Comparison of ENCODE assay signal across 14 cellular contexts in the genomic region with DNA sequence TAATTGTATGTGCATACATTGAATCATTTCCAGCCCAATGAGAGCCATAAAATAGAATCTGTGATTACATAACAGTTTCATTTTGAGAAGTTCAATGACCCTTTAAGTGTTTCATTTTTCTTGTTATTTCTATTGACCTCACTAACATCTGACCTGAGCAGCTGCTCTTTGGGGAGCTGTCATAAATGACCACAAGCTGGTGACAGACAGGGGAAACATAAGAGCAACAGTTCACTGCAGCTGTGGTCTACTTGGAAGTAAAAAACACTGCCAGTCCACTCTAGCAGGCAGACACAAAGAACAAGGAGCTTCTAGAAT.
DNase-seq lines count a peak whose midpoint lies in the region; ATAC-seq and TF ChIP-seq lines count a peak whose summit lies in the region.
"Had no signal": no experiment of that assay in that cellular context is flagged by ENCODE, and none has a peak within 500 bp of the region (broad histone marks: within the 10 kb centered on the region; RNA-seq: fewer than 3 reads in every experiment).

No MANE protein-coding gene starts in this region.

- peaks cover 0 to 11% of the 10 kb centered on the region in 2 donors for H3K9me3 ChIP-seq in left lung
- no peaks in the 10 kb centered on the region for H3K9me3 ChIP-seq in effector memory CD4-positive, alpha-beta T cell (ENCODE audit: control insufficient read depth, low read length)
- H3K9me3 ChIP-seq: neutrophil had no signal

- no TSS peak for BruUV-seq in MCF 10A (replicated peaks; lab: Mats Ljungman, UMichigan)

- H3K4me1 ChIP-seq in left lung: no peaks in the 10 kb centered on the region
- no peaks in the 10 kb centered on the region for H3K4me1 ChIP-seq in effector memory CD4-positive, alpha-beta T cell (ENCODE audit: control insufficient read depth, insufficient read depth, low read length, poor library complexity, severe bottlenecking)

- no peak overlapping the region for H3K27ac ChIP-seq in left lung
- no peak overlapping the region for H3K27ac ChIP-seq in effector memory CD4-positive, alpha-beta T cell (ENCODE audit: insufficient read depth, low read length, poor library complexity, severe bottlenecking)
- H3K27ac ChIP-seq: neutrophil had no signal

- peaks cover 8% of the 10 kb centered on the region for H3K9me3 Mint-ChIP-seq in MCF 10A (ENCODE audit: unreplicated experiment)

- intact Hi-C loops in left lung (cut with DNase I): no loop called here
- intact Hi-C loops in MCF 10A (cut with micrococcal nuclease): no loop called here

- no peaks in the 10 kb centered on the region for H3K36me3 Mint-ChIP-seq in MCF 10A (ENCODE audit: insufficient read depth, unreplicated experiment)

- TF ChIP-seq CTCF in left lung (IDR thresholded peaks at IDR 0.05) (no peak), MCF 10A (IDR thresholded peaks at IDR 0.05; ENCODE audit: unreplicated experiment) (no peak)

- H3K27me3 ChIP-seq in left lung: no peaks in the 10 kb centered on the region
- no peaks in the 10 kb centered on the region for H3K27me3 ChIP-seq in effector memory CD4-positive, alpha-beta T cell (replicated peaks; ENCODE audit: control insufficient read depth, insufficient read depth, low read length, poor library complexity, severe bottlenecking)
- H3K27me3 ChIP-seq: neutrophil had no signal

- peak; percentile 67 for DNase-seq in MV-4-11 (lab: John Stamatoyannopoulos, UW)
- no peak for DNase-seq in left lung
- DNase-seq in effector memory CD4-positive, alpha-beta T cell: no peak
- no peak for DNase-seq in SIG-M5 treated with dmso at 0.1 percent for 504 hours (lab: John Stamatoyannopoulos, UW; ENCODE audit: unreplicated experiment)
- DNase-seq in MCF 10A (ENCODE audit: unreplicated experiment): no peak
- DNase-seq: activated CD4-positive, alpha-beta T cell treated with anti-CD3 and anti-CD28 coated beads, Interleukin-2, amount 10 ng/mL, durations not matched to agents 7 days and 5 days; C1 segment of cervical spinal cord; kidney; NCI-H1092; NCI-H526 had no signal

- H3K27ac Mint-ChIP-seq in MCF 10A (ENCODE audit: low read depth, unreplicated experiment): no peak overlapping the region
- H3K27ac Mint-ChIP-seq: activated CD4-positive, alpha-beta T cell treated with anti-CD3 and anti-CD28 coated beads, Interleukin-2, amount 10 ng/mL, durations not matched to agents 7 days and 5 days had no signal

- no peaks in the 10 kb centered on the region for H3K4me1 Mint-ChIP-seq in MCF 10A (ENCODE audit: insufficient read depth, unreplicated experiment)
- H3K4me1 Mint-ChIP-seq: activated CD4-positive, alpha-beta T cell treated with anti-CD3 and anti-CD28 coated beads, Interleukin-2, amount 10 ng/mL, durations not matched to agents 7 days and 5 days had no signal

- no peaks in the 10 kb centered on the region for H3K36me3 ChIP-seq in left lung
- H3K36me3 ChIP-seq in effector memory CD4-positive, alpha-beta T cell (ENCODE audit: control insufficient read depth, insufficient read depth, low read length): no peaks in the 10 kb centered on the region
- H3K36me3 ChIP-seq: neutrophil had no signal

- ATAC-seq in GM18520 (IDR thresholded peaks at IDR 0.05; ENCODE audit: unreplicated experiment) (peak; percentile 87), GM21447 (IDR thresholded peaks at IDR 0.05; ENCODE audit: unreplicated experiment) (peak; percentile 88), HG03025 (IDR thresholded peaks at IDR 0.05; ENCODE audit: low FRiP score, unreplicated experiment) (peak; percentile 73), left lung (no peak)

- H3K27me3 Mint-ChIP-seq in MCF 10A (ENCODE audit: insufficient read depth, unreplicated experiment): no peaks in the 10 kb centered on the region
- H3K27me3 Mint-ChIP-seq: activated CD4-positive, alpha-beta T cell treated with anti-CD3 and anti-CD28 coated beads, Interleukin-2, amount 10 ng/mL, durations not matched to agents 7 days and 5 days had no signal

- CTCF ChIA-PET in MCF 10A (lab: Yijun Ruan, JAX): no interaction called here

- POLR2A ChIA-PET in MCF 10A (lab: Yijun Ruan, JAX): no interaction called here

- H3K4me3 ChIP-seq in left lung: no peak overlapping the region
- no peak overlapping the region for H3K4me3 ChIP-seq in effector memory CD4-positive, alpha-beta T cell (ENCODE audit: insufficient read depth, low read depth, low read length, poor library complexity, severe bottlenecking)

- no peak overlapping the region for H3K4me3 Mint-ChIP-seq in MCF 10A (ENCODE audit: unreplicated experiment)
- H3K4me3 Mint-ChIP-seq: activated CD4-positive, alpha-beta T cell treated with anti-CD3 and anti-CD28 coated beads, Interleukin-2, amount 10 ng/mL, durations not matched to agents 7 days and 5 days had no signal
